In genomic region chr16:65223335-65223734, GRCh38 we compare ENCODE assay signal across 1 cellular context.
TF ChIP-seq lines count a peak whose summit lies in the region.

No MANE protein-coding gene starts in this region.

TF ChIP-seq in WTC11, 78 proteins besides CTCF, POLR2A, EP300 and RAD21 (continued from another document):
- TF ChIP-seq, protein P1, sequence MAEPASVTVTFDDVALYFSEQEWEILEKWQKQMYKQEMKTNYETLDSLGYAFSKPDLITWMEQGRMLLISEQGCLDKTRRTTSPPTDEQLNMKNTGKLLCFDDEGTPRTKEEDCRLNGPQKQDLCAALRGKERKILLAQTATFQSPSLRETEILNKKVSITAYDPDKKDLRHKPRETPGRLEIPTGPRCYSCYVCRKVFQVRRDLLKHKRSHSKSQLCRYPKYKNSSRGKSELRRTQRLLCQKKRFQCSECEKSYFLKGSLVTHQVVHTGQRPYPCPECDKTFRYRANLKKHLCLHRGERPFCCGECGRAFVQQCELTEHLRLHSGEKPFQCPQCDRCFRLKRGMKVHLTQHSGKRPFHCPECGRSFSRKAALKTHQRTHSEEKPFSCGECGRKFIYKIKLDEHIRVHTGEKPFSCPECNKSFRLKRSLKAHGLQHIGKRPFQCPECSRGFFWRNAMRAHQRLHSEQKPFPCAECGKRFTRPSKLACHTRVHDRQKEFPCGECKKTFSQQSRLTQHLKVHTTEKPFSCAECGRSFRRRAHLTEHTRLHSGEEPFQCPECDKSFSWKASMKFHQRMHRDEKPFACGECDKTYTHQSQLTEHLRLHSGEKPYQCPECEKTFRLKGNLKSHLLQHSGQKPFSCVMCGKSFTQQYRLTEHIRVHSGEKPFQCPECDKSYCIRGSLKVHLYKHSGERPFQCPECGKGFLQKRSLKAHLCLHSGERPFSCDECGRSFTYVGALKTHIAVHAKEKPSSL (CRISPR knock-in tag; conservative IDR thresholded peaks at IDR 0.05), result 0 out of 2 replicates have a peak, but pooled peaks have one; percentile 13
- TF ChIP-seq ZNF671 (CRISPR knock-in tag; IDR thresholded peaks at IDR 0.05), result peak; percentile 54; the same call in 1 of the 2 replicates
- TF ChIP-seq SMAD3 (CRISPR knock-in tag; IDR thresholded peaks at IDR 0.05; ENCODE audit: borderline replicate concordance), result no peak
- peak; percentile 41; the same call in 1 of the 2 replicates for TF ChIP-seq ZMAT4 (CRISPR knock-in tag; IDR thresholded peaks at IDR 0.05)
- TF ChIP-seq, protein P2, sequence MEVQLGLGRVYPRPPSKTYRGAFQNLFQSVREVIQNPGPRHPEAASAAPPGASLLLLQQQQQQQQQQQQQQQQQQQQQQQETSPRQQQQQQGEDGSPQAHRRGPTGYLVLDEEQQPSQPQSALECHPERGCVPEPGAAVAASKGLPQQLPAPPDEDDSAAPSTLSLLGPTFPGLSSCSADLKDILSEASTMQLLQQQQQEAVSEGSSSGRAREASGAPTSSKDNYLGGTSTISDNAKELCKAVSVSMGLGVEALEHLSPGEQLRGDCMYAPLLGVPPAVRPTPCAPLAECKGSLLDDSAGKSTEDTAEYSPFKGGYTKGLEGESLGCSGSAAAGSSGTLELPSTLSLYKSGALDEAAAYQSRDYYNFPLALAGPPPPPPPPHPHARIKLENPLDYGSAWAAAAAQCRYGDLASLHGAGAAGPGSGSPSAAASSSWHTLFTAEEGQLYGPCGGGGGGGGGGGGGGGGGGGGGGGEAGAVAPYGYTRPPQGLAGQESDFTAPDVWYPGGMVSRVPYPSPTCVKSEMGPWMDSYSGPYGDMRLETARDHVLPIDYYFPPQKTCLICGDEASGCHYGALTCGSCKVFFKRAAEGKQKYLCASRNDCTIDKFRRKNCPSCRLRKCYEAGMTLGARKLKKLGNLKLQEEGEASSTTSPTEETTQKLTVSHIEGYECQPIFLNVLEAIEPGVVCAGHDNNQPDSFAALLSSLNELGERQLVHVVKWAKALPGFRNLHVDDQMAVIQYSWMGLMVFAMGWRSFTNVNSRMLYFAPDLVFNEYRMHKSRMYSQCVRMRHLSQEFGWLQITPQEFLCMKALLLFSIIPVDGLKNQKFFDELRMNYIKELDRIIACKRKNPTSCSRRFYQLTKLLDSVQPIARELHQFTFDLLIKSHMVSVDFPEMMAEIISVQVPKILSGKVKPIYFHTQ (CRISPR knock-in tag; IDR thresholded peaks at IDR 0.05), result peak; percentile 78; the same call in 1 of the 2 replicates
